ENCODE assay signal across 20 cellular contexts in genomic region chr19:35295453-35295791, GRCh38. TPM values are rescaled to one million over a fixed set of nuclear protein-coding genes. Genes with fewer than 3 reads are reported as not detected.
DNase-seq lines count a peak whose midpoint lies in the region; ATAC-seq, FAIRE-seq and TF ChIP-seq lines count a peak whose summit lies in the region.
"Had no signal": no experiment of that assay in that cellular context is flagged by ENCODE, and none has a peak within 500 bp of the region (broad histone marks: within the 10 kb centered on the region; RNA-seq: fewer than 3 reads in every experiment).

No MANE protein-coding gene starts in this region.

- H3K9ac ChIP-seq in MM.1S (ENCODE audit: low read length), result no peak overlapping the region
- peak overlapping the region in 1 of 2 experiments; percentile 47; a peak in 2 of 4 replicates for H3K9ac ChIP-seq in K562 (ENCODE audit: insufficient read depth in 1 of 2, low read depth in 2 of 2, low read length in 2 of 2)
- H3K9ac ChIP-seq: KMS-11 had no signal

- H3K9me3 ChIP-seq in MM.1S (replicated peaks; ENCODE audit: insufficient read depth, low read length), result no peaks in the 10 kb centered on the region
- no peaks in the 10 kb centered on the region for H3K9me3 ChIP-seq in K562 (replicated peaks; ENCODE audit: control insufficient read depth, insufficient read depth, low read depth, low read length)
- H3K9me3 ChIP-seq: MG63 had no signal

- in situ Hi-C loops in K562 (cut with MboI), result no loop called here

- H3K27ac Mint-ChIP-seq in activated naive CD8-positive, alpha-beta T cell treated with anti-CD3 and anti-CD28 coated beads, Interleukin-2, amount 10 ng/mL, durations not matched to agents 7 days and 5 days, result peak overlapping the region; percentile 56
- H3K27ac Mint-ChIP-seq in activated naive CD8-positive, alpha-beta T cell treated with anti-CD3 and anti-CD28 coated beads for 36 hours, result no peak overlapping the region

- POLR2A ChIA-PET in activated naive CD8-positive, alpha-beta T cell treated with anti-CD3 and anti-CD28 coated beads, Interleukin-2, amount 10 ng/mL, durations not matched to agents 7 days and 5 days (lab: Charles Lee), result interaction anchor here (1.7 kb wide), 1 partner anchor 27 kb away, joined by 6 read pairs; the partner anchor contains the start of gene USF2
- POLR2A ChIA-PET in K562 (lab: Yijun Ruan, JAX), result interaction anchor here (0.6 to 1.5 kb wide), 3 partner anchors 13 to 147 kb away, joined by 3 to 4 read pairs (median 3); partner anchors contain the start of gene HAMP

- H2AFZ ChIP-seq in MM.1S (ENCODE audit: low read length) (no peak overlapping the region), K562 (ENCODE audit: low read depth, low read length) (peak overlapping the region; percentile 7; the same call in 1 of the 2 replicates)

- peaks cover 35% of the 10 kb centered on the region for H3K27me3 ChIP-seq in MM.1S (replicated peaks; ENCODE audit: insufficient read depth, low read length)
- H3K27me3 ChIP-seq in K562 (ENCODE audit: control insufficient read depth in 2 of 2, insufficient read depth in 2 of 2, low read length in 2 of 2), result peaks cover 2 to 12% of the 10 kb centered on the region in 2 experiments; a peak in 3 of 5 replicates

- H3K4me1 ChIP-seq in MM.1S (ENCODE audit: low read length) (peaks cover 11% of the 10 kb centered on the region; the same call in 1 of the 2 replicates), K562 (replicated peaks in 1 of 2; ENCODE audit: control insufficient read depth in 2 of 2, insufficient read depth in 2 of 2, low read length in 2 of 2) (peaks cover 43 to 76% of the 10 kb centered on the region in 2 experiments)
- H3K4me1 ChIP-seq: A549 had no signal

- H3K36me3 ChIP-seq in MM.1S (replicated peaks; ENCODE audit: insufficient read depth, low read length), result no peaks in the 10 kb centered on the region
- no peaks in the 10 kb centered on the region for H3K36me3 ChIP-seq in K562 (ENCODE audit: control insufficient read depth, insufficient read depth, low read length)
- H3K36me3 ChIP-seq: MG63 had no signal

- DNase-seq in activated naive CD8-positive, alpha-beta T cell treated with anti-CD3 and anti-CD28 coated beads, Interleukin-2, amount 10 ng/mL, durations not matched to agents 7 days and 5 days, result no peak
- DNase-seq in activated naive CD8-positive, alpha-beta T cell treated with anti-CD3 and anti-CD28 coated beads for 36 hours, result no peak
- DNase-seq in MM.1S (no peak), K562 (ENCODE audit: extremely low read depth in 1 of 4, low spot score in 3 of 4) (no peak), substantia nigra (lab: John Stamatoyannopoulos, UW) (no peak), midbrain (lab: John Stamatoyannopoulos, UW) (no peak), HUDEP-2 (lab: John Stamatoyannopoulos, UW; ENCODE audit: unreplicated experiment in 76 of 76) (no peak)
- DNase-seq: EL, MG63, NCI-H2029, NCI-H2171 treated with DMSO at 0.1 percent for 48 hours, NCI-H510A had no signal

- H3K4me3 ChIP-seq in MM.1S (ENCODE audit: low read length) (no peak overlapping the region), K562 (no peak overlapping the region)
- H3K4me3 ChIP-seq: A549, MG63 had no signal

- H3K36me3 Mint-ChIP-seq in activated naive CD8-positive, alpha-beta T cell treated with anti-CD3 and anti-CD28 coated beads, Interleukin-2, amount 10 ng/mL, durations not matched to agents 7 days and 5 days, result no peaks in the 10 kb centered on the region
- H3K36me3 Mint-ChIP-seq in activated naive CD8-positive, alpha-beta T cell treated with anti-CD3 and anti-CD28 coated beads for 36 hours, result no peaks in the 10 kb centered on the region
- H3K36me3 Mint-ChIP-seq: CD4-positive, alpha-beta memory T cell had no signal

- H3K4me2 ChIP-seq in MM.1S (ENCODE audit: low read depth, low read length) (no peak overlapping the region), K562 (ENCODE audit: insufficient read depth, low read length) (no peak overlapping the region)
- H3K4me2 ChIP-seq: A549, KMS-11 had no signal

- H4K20me1 ChIP-seq in MM.1S (ENCODE audit: insufficient read depth, low read length) (no peaks in the 10 kb centered on the region), K562 (replicated peaks; ENCODE audit: control insufficient read depth, insufficient read depth, low read length) (no peaks in the 10 kb centered on the region)

- TF ChIP-seq CTCF in MM.1S (IDR thresholded peaks at IDR 0.05; ENCODE audit: low read length), result no peak
- TF ChIP-seq CTCF in K562 (IDR thresholded peaks at IDR 0.05 in 2 of 3, conservative IDR thresholded peaks at IDR 0.05 in 1 of 3; ENCODE audit: insufficient read depth in 2 of 3, low read depth in 1 of 3, low read length in 3 of 3), result no peak

- no peak for TF ChIP-seq EP300 in K562 (IDR thresholded peaks at IDR 0.05; ENCODE audit: low read length)

- H3K27ac ChIP-seq in MM.1S (ENCODE audit: low read length), result peak overlapping the region; percentile 21; the same call in 1 of the 2 replicates
- no peak overlapping the region for H3K27ac ChIP-seq in K562 (ENCODE audit: extremely low read depth, low read depth, low read length)
- peak overlapping the region; percentile 14 for H3K27ac ChIP-seq in substantia nigra (ENCODE audit: low read depth, low read length, poor library complexity, severe bottlenecking)
- H3K27ac ChIP-seq: A549, HL-60, KMS-11 had no signal

- no peak for ATAC-seq in activated naive CD8-positive, alpha-beta T cell treated with anti-CD3 and anti-CD28 coated beads, Interleukin-2, amount 10 ng/mL, durations not matched to agents 7 days and 5 days (ENCODE audit: low read depth)
- ATAC-seq in K562 (no peak), HG03439 (IDR thresholded peaks at IDR 0.05; ENCODE audit: unreplicated experiment) (no peak)
- ATAC-seq: HCT116 had no signal

- H3K4me1 Mint-ChIP-seq in activated naive CD8-positive, alpha-beta T cell treated with anti-CD3 and anti-CD28 coated beads, Interleukin-2, amount 10 ng/mL, durations not matched to agents 7 days and 5 days, result peaks cover 7% of the 10 kb centered on the region
- no peaks in the 10 kb centered on the region for H3K4me1 Mint-ChIP-seq in activated naive CD8-positive, alpha-beta T cell treated with anti-CD3 and anti-CD28 coated beads for 36 hours

- no TSS peak for BruUV-seq in K562 (replicated peaks; lab: Mats Ljungman, UMichigan)

- 91% methylated on average over 9 of the region's 18 CpGs for WGBS in K562 (ENCODE audit: insufficient coverage, low coverage, missing lambda C conversion rate)

- no peak for FAIRE-seq in K562 (lab: Jason Lieb, UNC)
- FAIRE-seq: A549, D721Med had no signal

- peak overlapping the region; percentile 54 for H3K4me3 Mint-ChIP-seq in activated naive CD8-positive, alpha-beta T cell treated with anti-CD3 and anti-CD28 coated beads, Interleukin-2, amount 10 ng/mL, durations not matched to agents 7 days and 5 days
- H3K4me3 Mint-ChIP-seq in activated naive CD8-positive, alpha-beta T cell treated with anti-CD3 and anti-CD28 coated beads for 36 hours, result no peak overlapping the region

- no peaks in the 10 kb centered on the region for H3K79me2 ChIP-seq in MM.1S (ENCODE audit: low read length)
- H3K79me2 ChIP-seq in K562 (ENCODE audit: control insufficient read depth, insufficient read depth, low read length), result no peaks in the 10 kb centered on the region

- H3K9me1 ChIP-seq in K562 (ENCODE audit: control insufficient read depth, insufficient read depth, low read length), result peaks cover 6% of the 10 kb centered on the region

- H3F3A ChIP-seq in MM.1S (ENCODE audit: insufficient read depth, low read length), result no peaks in the 10 kb centered on the region

- no peaks in the 10 kb centered on the region for H3K9me2 ChIP-seq in MM.1S (replicated peaks; ENCODE audit: insufficient read depth, low read length)

- no peak for TF ChIP-seq POLR2A in K562 (conservative IDR thresholded peaks at IDR 0.05)

- peaks cover 3% of the 10 kb centered on the region for H3K27me3 Mint-ChIP-seq in activated naive CD8-positive, alpha-beta T cell treated with anti-CD3 and anti-CD28 coated beads, Interleukin-2, amount 10 ng/mL, durations not matched to agents 7 days and 5 days
- H3K27me3 Mint-ChIP-seq in activated naive CD8-positive, alpha-beta T cell treated with anti-CD3 and anti-CD28 coated beads for 36 hours, result no peaks in the 10 kb centered on the region
- H3K27me3 Mint-ChIP-seq: CD4-positive, alpha-beta memory T cell had no signal

- intact Hi-C loops in K562 (cut with micrococcal nuclease), result no loop called here

- CTCF ChIA-PET in K562 (lab: Yijun Ruan, JAX; ENCODE audit: low intra/inter-chr PET ratio), result no interaction called here

- no peaks in the 10 kb centered on the region for H3K9me3 Mint-ChIP-seq in activated naive CD8-positive, alpha-beta T cell treated with anti-CD3 and anti-CD28 coated beads, Interleukin-2, amount 10 ng/mL, durations not matched to agents 7 days and 5 days
- no peaks in the 10 kb centered on the region for H3K9me3 Mint-ChIP-seq in activated naive CD8-positive, alpha-beta T cell treated with anti-CD3 and anti-CD28 coated beads for 36 hours
- H3K9me3 Mint-ChIP-seq: CD4-positive, alpha-beta memory T cell had no signal

- TF ChIP-seq RAD21 in K562 (CRISPR knock-in tag; conservative IDR thresholded peaks at IDR 0.05 in 1 of 2, IDR thresholded peaks at IDR 0.05 in 1 of 2), result no peak

RNA-seq across cellular contexts. Expression of gene MAG, which starts 3.5 kb away (rescaled TPM):
- under 1 TPM; 0.11 to 0.39 TPM for total RNA-seq in activated naive CD8-positive, alpha-beta T cell treated with anti-CD3 and anti-CD28 coated beads, Interleukin-2, amount 10 ng/mL, durations not matched to agents 7 days and 5 days
- under 1 TPM; 0.20 to 0.29 TPM for total RNA-seq in activated naive CD8-positive, alpha-beta T cell treated with anti-CD3 and anti-CD28 coated beads for 36 hours
- 9.6 and 21.9 TPM in 2 replicates for total RNA-seq in K562 (2011; cell fraction: chromatin; rRNA removed; ENCODE audit: low replicate concordance)
- total RNA-seq in K562 (2011; cell fraction: nucleolus; rRNA removed), result 25.2 and 25.7 TPM in 2 replicates
- 12.0 and 17.2 TPM in 2 replicates for total RNA-seq in K562 (2011; cell fraction: nucleoplasm; rRNA removed)
- total RNA-seq in K562 (2014; rRNA removed) (6.3 and 9.0 TPM in 2 replicates), K562 (2014; rRNA removed; fragmentation: Illumina TruSeq; extraction: Trizol) (0.67 and 1.1 TPM in 2 replicates), K562 (2015; rRNA removed; fragmentation: Illumina TruSeq; extraction: Trizol) (2.8 and 4.6 TPM in 2 replicates), K562 (2021) (6.4 and 7.7 TPM in 2 replicates)
- polyA plus RNA-seq in K562 (2011; rRNA removed) (1.4 and 1.6 TPM in 2 replicates), K562 (2014; fragmentation: Illumina TruSeq; extraction: Trizol) (0.61 and 3.3 TPM in 2 replicates), K562 (2014; fragmentation: Nextera tagmentation; extraction: Ambion mirVana) (under 1 TPM; 0.11 to 0.39 TPM), K562 (2014; rRNA removed) (2.9 and 10.0 TPM in 2 replicates)
- 1.6 and 6.7 TPM in 2 replicates for polyA plus RNA-seq in K562 (2011; cell fraction: cytosol; rRNA removed)
- 1.9 and 8.2 TPM in 2 replicates for polyA plus RNA-seq in K562 (2011; cell fraction: nucleus; rRNA removed)
- polyA plus RNA-seq in K562 (2012), result 2.3 and 5.2 TPM in 2 replicates
- polyA minus RNA-seq in K562 (2011; rRNA and poly(A)+ RNA removed), result 1.4 TPM in 1 of 2 replicates, not detected in the other
- 3.0 and 8.6 TPM in 2 replicates for polyA minus RNA-seq in K562 (2011; cell fraction: cytosol; rRNA and poly(A)+ RNA removed)
- polyA minus RNA-seq in K562 (2011; cell fraction: nucleus; rRNA and poly(A)+ RNA removed), result 3.8 and 6.6 TPM in 2 replicates
- total RNA-seq: CD4-positive, alpha-beta memory T cell; RPMI7951 had no signal
- polyA plus RNA-seq: A549; CD4-positive, alpha-beta memory T cell had no signal

RNA-seq across cellular contexts. Expression of gene HAMP, which starts 13.1 kb away (rescaled TPM):
- 1 to 10 TPM; 1.0 to 1.1 TPM for total RNA-seq in activated naive CD8-positive, alpha-beta T cell treated with anti-CD3 and anti-CD28 coated beads, Interleukin-2, amount 10 ng/mL, durations not matched to agents 7 days and 5 days
- total RNA-seq in activated naive CD8-positive, alpha-beta T cell treated with anti-CD3 and anti-CD28 coated beads for 36 hours, result under 1 TPM; 0.32 to 0.37 TPM
- total RNA-seq in K562 (2011; cell fraction: chromatin; rRNA removed; ENCODE audit: low replicate concordance), result 0.25 and 1.3 TPM in 2 replicates
- total RNA-seq in K562 (2011; cell fraction: nucleolus; rRNA removed), result 1.5 and 2.1 TPM in 2 replicates
- 0.84 and 1.9 TPM in 2 replicates for total RNA-seq in K562 (2011; cell fraction: nucleoplasm; rRNA removed)
- not detected in 2 replicates for total RNA-seq in K562 (2014; rRNA removed)
- total RNA-seq in K562 (2014; rRNA removed; fragmentation: Illumina TruSeq; extraction: Trizol), result 0.29 TPM in 1 of 2 replicates, not detected in the other
- total RNA-seq in K562 (2015; rRNA removed; fragmentation: Illumina TruSeq; extraction: Trizol), result 0.57 TPM in 1 of 2 replicates, not detected in the other
- total RNA-seq in K562 (2021), result 0.29 TPM in 2 replicates
- polyA plus RNA-seq in K562 (2011; rRNA removed), result 0.26 and 0.39 TPM in 2 replicates
- 0.74 and 3.9 TPM in 2 replicates for polyA plus RNA-seq in K562 (2011; cell fraction: cytosol; rRNA removed)
- polyA plus RNA-seq in K562 (2011; cell fraction: nucleus; rRNA removed), result 0.24 and 0.74 TPM in 2 replicates
- 0.98 and 2.0 TPM in 2 replicates for polyA plus RNA-seq in K562 (2012)
- 0.64 and 1.1 TPM in 2 replicates for polyA plus RNA-seq in K562 (2014; fragmentation: Illumina TruSeq; extraction: Trizol)
- polyA plus RNA-seq in K562 (2014; fragmentation: Nextera tagmentation; extraction: Ambion mirVana), result 1 to 10 TPM in 1 of 2 experiments, under 1 TPM in 1; 0.65 to 1.0 TPM
- polyA plus RNA-seq in K562 (2014; rRNA removed), result 0.05 and 0.76 TPM in 2 replicates
- polyA minus RNA-seq in K562 (2011; rRNA and poly(A)+ RNA removed), result 0.11 TPM in 1 of 2 replicates, not detected in the other
- polyA minus RNA-seq in K562 (2011; cell fraction: cytosol; rRNA and poly(A)+ RNA removed), result 1.6 TPM in 1 of 2 replicates, not detected in the other
- polyA minus RNA-seq in K562 (2011; cell fraction: nucleus; rRNA and poly(A)+ RNA removed), result 0.11 and 0.67 TPM in 2 replicates
- total RNA-seq: RPMI7951 had no signal
- polyA plus RNA-seq: A549; CD4-positive, alpha-beta memory T cell had no signal

RNA-seq across cellular contexts. Expression of gene USF2, which starts 26.7 kb away (rescaled TPM):
- 100 to 1,000 TPM; 149 to 159 TPM for total RNA-seq in activated naive CD8-positive, alpha-beta T cell treated with anti-CD3 and anti-CD28 coated beads, Interleukin-2, amount 10 ng/mL, durations not matched to agents 7 days and 5 days
- total RNA-seq in activated naive CD8-positive, alpha-beta T cell treated with anti-CD3 and anti-CD28 coated beads for 36 hours, result 100 to 1,000 TPM; 105 to 109 TPM
- 42.6 and 101 TPM in 2 replicates for total RNA-seq in K562 (2011; cell fraction: chromatin; rRNA removed; ENCODE audit: low replicate concordance)
- 81.1 and 82.5 TPM in 2 replicates for total RNA-seq in K562 (2011; cell fraction: nucleolus; rRNA removed)
- 54.4 and 62.0 TPM in 2 replicates for total RNA-seq in K562 (2011; cell fraction: nucleoplasm; rRNA removed)
- total RNA-seq in K562 (2014; rRNA removed) (79.6 and 92.0 TPM in 2 replicates), K562 (2014; rRNA removed; fragmentation: Illumina TruSeq; extraction: Trizol) (27.8 and 31.1 TPM in 2 replicates), K562 (2015; rRNA removed; fragmentation: Illumina TruSeq; extraction: Trizol) (41.3 and 44.8 TPM in 2 replicates), K562 (2021) (79.6 and 85.1 TPM in 2 replicates)
- polyA plus RNA-seq in K562 (2011; rRNA removed) (62.5 and 69.2 TPM in 2 replicates), K562 (2014; fragmentation: Illumina TruSeq; extraction: Trizol) (57.2 and 58.4 TPM in 2 replicates), K562 (2014; fragmentation: Nextera tagmentation; extraction: Ambion mirVana) (under 1 TPM; 0.27 to 0.34 TPM), K562 (2014; rRNA removed) (78.0 and 93.7 TPM in 2 replicates)
- polyA plus RNA-seq in K562 (2011; cell fraction: cytosol; rRNA removed), result 53.9 and 98.4 TPM in 2 replicates
- polyA plus RNA-seq in K562 (2011; cell fraction: nucleus; rRNA removed), result 102 and 108 TPM in 2 replicates
- 81.4 and 98.5 TPM in 2 replicates for polyA plus RNA-seq in K562 (2012)
- 31.5 and 39.4 TPM in 2 replicates for polyA minus RNA-seq in K562 (2011; rRNA and poly(A)+ RNA removed)
- polyA minus RNA-seq in K562 (2011; cell fraction: cytosol; rRNA and poly(A)+ RNA removed), result 28.5 and 53.2 TPM in 2 replicates
- 21.7 and 31.3 TPM in 2 replicates for polyA minus RNA-seq in K562 (2011; cell fraction: nucleus; rRNA and poly(A)+ RNA removed)

RNA-seq across cellular contexts. Expression of gene CD22, which starts 33.6 kb away (rescaled TPM):
- 1 to 10 TPM; 1.7 to 1.8 TPM for total RNA-seq in activated naive CD8-positive, alpha-beta T cell treated with anti-CD3 and anti-CD28 coated beads, Interleukin-2, amount 10 ng/mL, durations not matched to agents 7 days and 5 days
- total RNA-seq in activated naive CD8-positive, alpha-beta T cell treated with anti-CD3 and anti-CD28 coated beads for 36 hours, result 1 to 10 TPM; 3.0 to 3.2 TPM
- total RNA-seq in K562 (2011; cell fraction: chromatin; rRNA removed; ENCODE audit: low replicate concordance), result 29.7 and 39.0 TPM in 2 replicates
- 22.1 and 24.3 TPM in 2 replicates for total RNA-seq in K562 (2011; cell fraction: nucleolus; rRNA removed)
- total RNA-seq in K562 (2011; cell fraction: nucleoplasm; rRNA removed), result 23.2 and 26.7 TPM in 2 replicates
- total RNA-seq in K562 (2014; rRNA removed) (5.0 and 5.3 TPM in 2 replicates), K562 (2014; rRNA removed; fragmentation: Illumina TruSeq; extraction: Trizol) (2.3 and 2.4 TPM in 2 replicates), K562 (2015; rRNA removed; fragmentation: Illumina TruSeq; extraction: Trizol) (1.7 and 2.1 TPM in 2 replicates), K562 (2021) (3.5 and 5.9 TPM in 2 replicates)
- polyA plus RNA-seq in K562 (2011; rRNA removed) (2.4 and 4.2 TPM in 2 replicates), K562 (2014; fragmentation: Illumina TruSeq; extraction: Trizol) (3.7 and 4.1 TPM in 2 replicates), K562 (2014; fragmentation: Nextera tagmentation; extraction: Ambion mirVana) (under 1 TPM; 0.29 to 0.84 TPM), K562 (2014; rRNA removed) (4.1 and 6.2 TPM in 2 replicates)
- 2.3 and 3.4 TPM in 2 replicates for polyA plus RNA-seq in K562 (2011; cell fraction: cytosol; rRNA removed)
- polyA plus RNA-seq in K562 (2011; cell fraction: nucleus; rRNA removed), result 5.1 and 17.6 TPM in 2 replicates
- polyA plus RNA-seq in K562 (2012), result 3.0 and 4.6 TPM in 2 replicates
- 1.4 and 6.6 TPM in 2 replicates for polyA minus RNA-seq in K562 (2011; rRNA and poly(A)+ RNA removed)
- polyA minus RNA-seq in K562 (2011; cell fraction: cytosol; rRNA and poly(A)+ RNA removed), result 3.2 TPM in 1 of 2 replicates, not detected in the other
- polyA minus RNA-seq in K562 (2011; cell fraction: nucleus; rRNA and poly(A)+ RNA removed), result 1.6 and 3.8 TPM in 2 replicates

RNA-seq across cellular contexts. Expression of gene LSR, which starts 46.6 kb away (rescaled TPM):
- total RNA-seq in activated naive CD8-positive, alpha-beta T cell treated with anti-CD3 and anti-CD28 coated beads, Interleukin-2, amount 10 ng/mL, durations not matched to agents 7 days and 5 days, result 10 to 100 TPM; 33.2 to 36.3 TPM
- total RNA-seq in activated naive CD8-positive, alpha-beta T cell treated with anti-CD3 and anti-CD28 coated beads for 36 hours, result 10 to 100 TPM; 40.6 to 43.9 TPM
- 30.2 and 123 TPM in 2 replicates for total RNA-seq in K562 (2011; cell fraction: chromatin; rRNA removed; ENCODE audit: low replicate concordance)
- total RNA-seq in K562 (2011; cell fraction: nucleolus; rRNA removed), result 223 and 260 TPM in 2 replicates
- total RNA-seq in K562 (2011; cell fraction: nucleoplasm; rRNA removed), result 130 and 145 TPM in 2 replicates
- total RNA-seq in K562 (2014; rRNA removed) (65.1 and 111 TPM in 2 replicates), K562 (2014; rRNA removed; fragmentation: Illumina TruSeq; extraction: Trizol) (10.1 and 11.3 TPM in 2 replicates), K562 (2015; rRNA removed; fragmentation: Illumina TruSeq; extraction: Trizol) (29.4 and 32.3 TPM in 2 replicates), K562 (2021) (83.3 and 87.9 TPM in 2 replicates)
- polyA plus RNA-seq in K562 (2011; rRNA removed) (19.6 and 42.8 TPM in 2 replicates), K562 (2014; fragmentation: Illumina TruSeq; extraction: Trizol) (28.0 and 61.6 TPM in 2 replicates), K562 (2014; fragmentation: Nextera tagmentation; extraction: Ambion mirVana) (under 1 TPM; 0.44 to 0.66 TPM), K562 (2014; rRNA removed) (39.4 and 47.4 TPM in 2 replicates)
- polyA plus RNA-seq in K562 (2011; cell fraction: cytosol; rRNA removed), result 24.5 and 85.7 TPM in 2 replicates
- polyA plus RNA-seq in K562 (2011; cell fraction: nucleus; rRNA removed), result 44.0 and 102 TPM in 2 replicates
- 77.8 and 93.6 TPM in 2 replicates for polyA plus RNA-seq in K562 (2012)
- 9.4 and 16.2 TPM in 2 replicates for polyA minus RNA-seq in K562 (2011; rRNA and poly(A)+ RNA removed)
- polyA minus RNA-seq in K562 (2011; cell fraction: cytosol; rRNA and poly(A)+ RNA removed), result 87.6 and 93.3 TPM in 2 replicates
- 61.4 and 69.4 TPM in 2 replicates for polyA minus RNA-seq in K562 (2011; cell fraction: nucleus; rRNA and poly(A)+ RNA removed)
